In genomic region chr6:157033428-157034140, GRCh38 we compare ENCODE assay signal across 8 cellular contexts.
DNase-seq lines count a peak whose midpoint lies in the region; ATAC-seq, FAIRE-seq and TF ChIP-seq lines count a peak whose summit lies in the region.

No MANE protein-coding gene starts in this region.

- no peak overlapping the region for H3K4ac ChIP-seq in mesenchymal stem cell (ENCODE audit: low read depth in 1 of 2, low read length in 2 of 2)

- no peak for FAIRE-seq in A549 (lab: Jason Lieb, UNC)

- H3K27ac Mint-ChIP-seq in MCF 10A (ENCODE audit: low read depth, unreplicated experiment): no peak overlapping the region

- H2BK5ac ChIP-seq in mesenchymal stem cell (ENCODE audit: low read depth, low read length, poor library complexity, severe bottlenecking): no peak overlapping the region

- H2AK5ac ChIP-seq in mesenchymal stem cell (ENCODE audit: low read length, severe bottlenecking): no peak overlapping the region

- H3K14ac ChIP-seq in mesenchymal stem cell (ENCODE audit: low read length in 2 of 2): no peak overlapping the region

- H3K27me3 ChIP-seq in mesenchymal stem cell (ENCODE audit: control insufficient read depth in 1 of 2, insufficient read depth in 1 of 2, low read length in 2 of 2): no peaks in the 10 kb centered on the region

- POLR2A ChIA-PET in A549 (lab: Yijun Ruan, JAX) (interaction anchor here (1.5 kb wide), 1 partner anchor 12 kb away, joined by 4 read pairs; no protein-coding TSS in a partner anchor), MCF 10A (lab: Yijun Ruan, JAX) (interaction anchor here (0.6 to 4.6 kb wide), 14 partner anchors 11 to 313 kb away, joined by 3 to 122 read pairs (median 7); partner anchors contain the start of gene ARID1B)

- BruUV-seq in MCF 10A (replicated peaks; lab: Mats Ljungman, UMichigan): no TSS peak

- H2AFZ ChIP-seq in mesenchymal stem cell (ENCODE audit: low read depth, low read length): no peak overlapping the region

- CTCF ChIA-PET in A549 (lab: Yijun Ruan, JAX): interaction anchor here (1.0 to 2.9 kb wide), 9 partner anchors 9 to 166 kb away, joined by 3 to 19 read pairs (median 4); no protein-coding TSS in a partner anchor
- CTCF ChIA-PET in MCF 10A (lab: Yijun Ruan, JAX): interaction anchor here (0.6 to 2.3 kb wide), 9 partner anchors 12 to 154 kb away, joined by 3 to 24 read pairs (median 5); no protein-coding TSS in a partner anchor

- no peak overlapping the region for H2BK120ac ChIP-seq in mesenchymal stem cell (ENCODE audit: low read depth, low read length)

- no peak overlapping the region for H4K91ac ChIP-seq in mesenchymal stem cell (ENCODE audit: low read length)

- H3K27me3 Mint-ChIP-seq in MCF 10A (ENCODE audit: insufficient read depth, unreplicated experiment): no peaks in the 10 kb centered on the region

- WGBS in A549 (ENCODE audit: missing lambda C conversion rate): 37% methylated on average over 5 of the region's 5 CpGs
- 60% methylated on average over 4 of the region's 5 CpGs for WGBS in mesenchymal stem cell

- H3K9me3 ChIP-seq in A549 (no peaks in the 10 kb centered on the region), mesenchymal stem cell (ENCODE audit: control insufficient read depth, low read length) (peaks cover 8% of the 10 kb centered on the region)

- H3K36me3 Mint-ChIP-seq in MCF 10A (ENCODE audit: insufficient read depth, unreplicated experiment): no peaks in the 10 kb centered on the region

- no peak overlapping the region for H3K18ac ChIP-seq in mesenchymal stem cell (ENCODE audit: low read depth in 1 of 2, low read length in 2 of 2)

- H3K4me1 Mint-ChIP-seq in MCF 10A (ENCODE audit: insufficient read depth, unreplicated experiment): peaks cover 27% of the 10 kb centered on the region

- DNase-seq in A549 (ENCODE audit: low read depth in 1 of 2, low spot score in 1 of 2) (no peak), MCF 10A (ENCODE audit: unreplicated experiment) (no peak), mesenchymal stem cell (peak; percentile 49), cerebellar cortex (ENCODE audit: low spot score) (no peak)
- no peak for DNase-seq in effector CD4-positive, alpha-beta T cell

- TF ChIP-seq POLR2A in A549 (IDR thresholded peaks at IDR 0.05; ENCODE audit: low read length): no peak

- H3K4me1 ChIP-seq in A549 (peaks cover 15% of the 10 kb centered on the region; the same call in 2 of the 3 replicates), mesenchymal stem cell (ENCODE audit: control insufficient read depth, insufficient read depth, low read depth, low read length) (peaks cover 3% of the 10 kb centered on the region)

- H4K8ac ChIP-seq in mesenchymal stem cell (ENCODE audit: low read length): no peak overlapping the region

- peak overlapping the region; percentile 72 for H3K4me3 Mint-ChIP-seq in MCF 10A (ENCODE audit: unreplicated experiment)

- ATAC-seq in A549 (peak in 1 of 2 experiments; percentile 39; a peak in 2 of 6 replicates), HG02759 (IDR thresholded peaks at IDR 0.05; ENCODE audit: unreplicated experiment) (peak; percentile 42), HG03135 (IDR thresholded peaks at IDR 0.05; ENCODE audit: unreplicated experiment) (no peak), HG02970 (IDR thresholded peaks at IDR 0.05; ENCODE audit: low FRiP score, unreplicated experiment) (no peak)

- H3K79me1 ChIP-seq in mesenchymal stem cell (replicated peaks; ENCODE audit: low read length, poor library complexity, severe bottlenecking): peaks cover 34% of the 10 kb centered on the region

- intact Hi-C loops in MCF 10A (cut with micrococcal nuclease): loop anchor here (1.0 to 5.0 kb wide), 4 partner anchors 74 to 471 kb away; no protein-coding TSS in a partner anchor

- H3K4me3 ChIP-seq in A549 (no peak overlapping the region), mesenchymal stem cell (ENCODE audit: insufficient read depth in 1 of 2, low read depth in 1 of 2, low read length in 2 of 2) (peak overlapping the region in 1 of 2 experiments; percentile 75)

- H3K36me3 ChIP-seq in mesenchymal stem cell (ENCODE audit: control insufficient read depth in 1 of 2, insufficient read depth in 2 of 2, low read depth in 1 of 2, low read length in 2 of 2): peaks cover 0 to 2% of the 10 kb centered on the region in 2 experiments

- H3K23ac ChIP-seq in mesenchymal stem cell (ENCODE audit: low read length in 2 of 2): no peak overlapping the region

- H3K9ac ChIP-seq in mesenchymal stem cell (ENCODE audit: low read length): peak overlapping the region; percentile 91

- H2BK12ac ChIP-seq in mesenchymal stem cell (ENCODE audit: low read length in 2 of 2): no peak overlapping the region

- no peak for TF ChIP-seq RAD21 in A549 (conservative IDR thresholded peaks at IDR 0.05 in 1 of 2, IDR thresholded peaks at IDR 0.05 in 1 of 2)

- H3K27ac ChIP-seq in A549: 0 out of 6 replicates have a peak overlapping the region, but pooled peaks of 1 of the 2 experiments have one; percentile 19
- no peak overlapping the region for H3K27ac ChIP-seq in mesenchymal stem cell (ENCODE audit: low read length, poor library complexity, severe bottlenecking)

- no peak for TF ChIP-seq EP300 in A549 (IDR thresholded peaks at IDR 0.05)

- H3K4me2 ChIP-seq in A549 (peak overlapping the region; percentile 71), mesenchymal stem cell (ENCODE audit: low read length, poor library complexity, severe bottlenecking) (peak overlapping the region; percentile 57)

- TF ChIP-seq CTCF in A549 (IDR thresholded peaks at IDR 0.05) (no peak), MCF 10A (IDR thresholded peaks at IDR 0.05; ENCODE audit: unreplicated experiment) (no peak)

- H2BK15ac ChIP-seq in mesenchymal stem cell (ENCODE audit: low read depth, poor library complexity, severe bottlenecking): no peak overlapping the region

- H3K9me3 Mint-ChIP-seq in MCF 10A (ENCODE audit: unreplicated experiment): peaks cover 8% of the 10 kb centered on the region

TF ChIP-seq in A549, 52 proteins besides CTCF, POLR2A, EP300 and RAD21:
- TF ChIP-seq MYC (IDR thresholded peaks at IDR 0.05; ENCODE audit: borderline replicate concordance, low read length) (no peak), ESRRA (IDR thresholded peaks at IDR 0.05; ENCODE audit: borderline replicate concordance, low read length) (no peak), CBX8 (IDR thresholded peaks at IDR 0.05) (no peak), NPAS2 (CRISPR knock-in tag; IDR thresholded peaks at IDR 0.05; ENCODE audit: borderline replicate concordance) (no peak), JUNB (IDR thresholded peaks at IDR 0.05) (no peak), ATOH8 (CRISPR knock-in tag; IDR thresholded peaks at IDR 0.05; ENCODE audit: low read depth) (no peak), CBX2 (IDR thresholded peaks at IDR 0.05; ENCODE audit: borderline replicate concordance, low read depth) (no peak), RNF2 (IDR thresholded peaks at IDR 0.05; ENCODE audit: borderline replicate concordance, low read depth) (no peak), RCOR1 (IDR thresholded peaks at IDR 0.05; ENCODE audit: low read depth, low read length) (no peak), HES2 (IDR thresholded peaks at IDR 0.05) (no peak), FOSB (CRISPR knock-in tag; IDR thresholded peaks at IDR 0.05) (no peak), MAFK (IDR thresholded peaks at IDR 0.05; ENCODE audit: partially characterized antibody) (no peak), CHD4 (IDR thresholded peaks at IDR 0.05; ENCODE audit: borderline replicate concordance) (no peak), EHF (CRISPR knock-in tag; IDR thresholded peaks at IDR 0.05) (no peak), FOSL2 (IDR thresholded peaks at IDR 0.05) (no peak), FOSL2 (CRISPR knock-in tag; IDR thresholded peaks at IDR 0.05) (no peak)
TF ChIP-seq in A549: peak in this region for 0.
